Comparison of ENCODE assay signal across 1 cellular context in genomic region chr11:62001450-62002178, GRCh38.
TF ChIP-seq lines count a peak whose summit lies in the region.

No MANE protein-coding gene starts in this region.

TF ChIP-seq in HepG2, 621 proteins besides CTCF, POLR2A, EP300 and RAD21 (continued from another document and continues in another):
- no peak for TF ChIP-seq CEBPZ (IDR thresholded peaks at IDR 0.05; ENCODE audit: low read length)
- no peak for TF ChIP-seq KAT2B (IDR thresholded peaks at IDR 0.05; ENCODE audit: borderline replicate concordance, low read depth, low read length)
- no peak for TF ChIP-seq KLF13 (CRISPR knock-in tag; IDR thresholded peaks at IDR 0.05)
- no peak for TF ChIP-seq GPBP1L1 (CRISPR knock-in tag; IDR thresholded peaks at IDR 0.05)
- TF ChIP-seq FLYWCH1 (CRISPR knock-in tag; IDR thresholded peaks at IDR 0.05) = no peak
- TF ChIP-seq BCL6 (CRISPR knock-in tag; IDR thresholded peaks at IDR 0.05) = 0 out of 2 replicates have a peak, but pooled peaks have one; percentile 53
- no peak for TF ChIP-seq RFX5 (IDR thresholded peaks at IDR 0.05; ENCODE audit: low read depth, low read length)
- TF ChIP-seq ETS1 (CRISPR knock-in tag; IDR thresholded peaks at IDR 0.05) = no peak
- no peak for TF ChIP-seq CBX1 (IDR thresholded peaks at IDR 0.05; ENCODE audit: low read depth)
- no peak for TF ChIP-seq SKI (IDR thresholded peaks at IDR 0.05; ENCODE audit: partially characterized antibody)
- TF ChIP-seq ZNF740 (CRISPR knock-in tag; IDR thresholded peaks at IDR 0.05) = no peak
- TF ChIP-seq ZNF850 (CRISPR knock-in tag; conservative IDR thresholded peaks at IDR 0.05) = no peak
- TF ChIP-seq MXI1 (IDR thresholded peaks at IDR 0.05; ENCODE audit: borderline replicate concordance, low read depth, low read length) = no peak
- peak; percentile 56 for TF ChIP-seq ASH2L (IDR thresholded peaks at IDR 0.05; ENCODE audit: insufficient read length, low read depth, low read length)
- TF ChIP-seq NR1H2 (CRISPR knock-in tag; IDR thresholded peaks at IDR 0.05; ENCODE audit: borderline replicate concordance, low read depth) = no peak
- no peak for TF ChIP-seq ZNF136 (CRISPR knock-in tag; IDR thresholded peaks at IDR 0.05; ENCODE audit: low read depth)
- TF ChIP-seq FIP1L1 (IDR thresholded peaks at IDR 0.05; ENCODE audit: borderline replicate concordance, insufficient read depth, low read depth, low read length) = no peak
- TF ChIP-seq ZNF17 (CRISPR knock-in tag; IDR thresholded peaks at IDR 0.05) = no peak
- 0 out of 2 replicates have a peak, but pooled peaks have one; percentile 19 for TF ChIP-seq ZBTB33 (CRISPR knock-in tag; IDR thresholded peaks at IDR 0.05)
- no peak for TF ChIP-seq FOXA1 (IDR thresholded peaks at IDR 0.05)
- TF ChIP-seq FOXA1 (CRISPR knock-in tag; IDR thresholded peaks at IDR 0.05) = peak; percentile 36; the same call in 1 of the 2 replicates
- no peak for TF ChIP-seq ARID4A (CRISPR knock-in tag; IDR thresholded peaks at IDR 0.05; ENCODE audit: borderline replicate concordance)
- no peak; the same call in 1 of the 2 replicates for TF ChIP-seq GTF3A (CRISPR knock-in tag; conservative IDR thresholded peaks at IDR 0.05)
- TF ChIP-seq NCOR1 (IDR thresholded peaks at IDR 0.05; ENCODE audit: borderline replicate concordance, low read length) = peak; percentile 45; the same call in 1 of the 2 replicates
- peak; percentile 23; the same call in 1 of the 2 replicates for TF ChIP-seq ZBTB38 (CRISPR knock-in tag; IDR thresholded peaks at IDR 0.05)
- TF ChIP-seq ZNF639 (CRISPR knock-in tag; conservative IDR thresholded peaks at IDR 0.05) = peak; percentile 48; the same call in 1 of the 2 replicates
- TF ChIP-seq HDAC1 (CRISPR knock-in tag; IDR thresholded peaks at IDR 0.05) = peak; percentile 63; the same call in 1 of the 2 replicates
- TF ChIP-seq MYPOP (CRISPR knock-in tag; IDR thresholded peaks at IDR 0.05) = no peak
- no peak for TF ChIP-seq ZUFSP (CRISPR knock-in tag; IDR thresholded peaks at IDR 0.05; ENCODE audit: borderline replicate concordance)
- no peak for TF ChIP-seq ZBTB2 (CRISPR knock-in tag; IDR thresholded peaks at IDR 0.05; ENCODE audit: low read depth)
- no peak for TF ChIP-seq ZNF503 (CRISPR knock-in tag; IDR thresholded peaks at IDR 0.05)
